ENCODE assay signal across 8 cellular contexts in the genomic region with DNA sequence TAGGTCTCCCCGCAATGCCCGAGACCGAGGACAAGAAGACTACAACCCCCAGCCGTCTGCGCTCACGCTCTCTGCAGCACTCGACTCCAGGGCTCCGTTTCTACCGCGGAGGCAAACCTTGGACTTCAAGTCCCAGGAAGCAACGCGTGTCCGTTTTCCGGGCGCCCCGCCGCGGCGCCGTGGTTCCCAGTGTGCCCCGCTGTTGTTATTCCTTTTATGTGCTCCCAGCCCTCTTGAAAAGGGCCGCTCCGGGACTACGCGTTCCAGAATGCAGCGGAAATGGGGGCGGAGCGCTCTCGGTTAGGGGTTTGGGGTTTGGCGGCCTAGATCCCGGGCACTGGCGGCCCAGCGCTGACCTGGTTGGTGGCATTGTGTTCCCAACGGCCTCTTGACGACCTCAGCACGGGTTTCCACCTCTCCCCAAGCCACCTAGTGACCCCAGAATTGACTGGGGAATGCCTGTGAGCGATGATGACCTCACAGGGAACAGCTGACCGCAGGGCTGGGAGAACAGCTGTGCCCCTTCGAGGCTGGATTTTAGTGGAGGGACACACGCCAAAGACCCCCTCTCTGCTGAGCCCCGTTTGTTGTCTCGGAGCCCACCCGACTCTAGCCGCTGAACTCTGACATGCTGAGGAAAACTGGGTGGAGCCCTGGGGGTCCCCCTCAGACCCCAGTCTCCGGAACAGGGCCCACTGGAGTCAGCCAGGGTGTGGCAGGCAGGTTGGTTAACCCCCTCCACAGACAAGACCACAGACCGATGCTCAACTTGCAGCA. TPM values are rescaled to one million over a fixed set of nuclear protein-coding genes. Genes with fewer than 3 reads are reported as not detected.
A peak's percentile ranks its signal among the peaks of the same experiment; 100 is the strongest.
DNase-seq lines count a peak whose midpoint lies in the region; ATAC-seq and TF ChIP-seq lines count a peak whose summit lies in the region.

No MANE protein-coding gene starts in this region.

- H3K27ac Mint-ChIP-seq in activated T-helper 2 cell treated with anti-CD3 and anti-CD28 coated beads, Interferon-gamma antibody, Interleukin-2, Interleukin-4, amounts not matched to agents 10 μg/mL and 5 μg/mL and 100 μg/mL, durations not matched to agents 14 hours and 24 hours and 36 hours, result peak overlapping the region; percentile 93
- H3K27ac Mint-ChIP-seq in naive thymus-derived CD8-positive, alpha-beta T cell, result peak overlapping the region; percentile 85 to 98 (median 96)
- H3K27ac Mint-ChIP-seq in stimulated activated naive B cell treated with anti-CD40 and anti-IgM and Interleukin-4, amounts not matched to agents 10 μg/mL and 1 μg/mL and 100 μg/mL, for 72 hours, result peak overlapping the region; percentile 95

- ATAC-seq in naive thymus-derived CD8-positive, alpha-beta T cell, result peak; percentile 91
- peak; percentile 93 to 94 for ATAC-seq in stimulated activated naive B cell treated with anti-CD40 and anti-IgM and Interleukin-4, amounts not matched to agents 10 μg/mL and 1 μg/mL and 100 μg/mL, for 72 hours (replicated peaks)

- TF ChIP-seq CTCF in LNCaP clone FGC (IDR thresholded peaks at IDR 0.05; ENCODE audit: control insufficient read depth, extremely low read depth, insufficient read depth) (no peak), fibroblast of mammary gland (conservative IDR thresholded peaks at IDR 0.05; ENCODE audit: control insufficient read depth, insufficient read depth, low read depth, low read length) (no peak)

- no peaks in the 10 kb centered on the region for H3K9me3 Mint-ChIP-seq in activated T-helper 2 cell treated with anti-CD3 and anti-CD28 coated beads, Interferon-gamma antibody, Interleukin-2, Interleukin-4, amounts not matched to agents 10 μg/mL and 5 μg/mL and 100 μg/mL, durations not matched to agents 14 hours and 24 hours and 36 hours
- no peaks in the 10 kb centered on the region for H3K9me3 Mint-ChIP-seq in naive thymus-derived CD8-positive, alpha-beta T cell
- H3K9me3 Mint-ChIP-seq in stimulated activated naive B cell treated with anti-CD40 and anti-IgM and Interleukin-4, amounts not matched to agents 10 μg/mL and 1 μg/mL and 100 μg/mL, for 72 hours, result no peaks in the 10 kb centered on the region

- intact Hi-C loops in activated T-helper 2 cell treated with anti-CD3 and anti-CD28 coated beads, Interferon-gamma antibody, Interleukin-2, Interleukin-4, amounts not matched to agents 10 μg/mL and 5 μg/mL and 100 μg/mL, durations not matched to agents 14 hours and 24 hours and 36 hours (cut with micrococcal nuclease), result loop anchor here (1.0 to 5.0 kb wide), 6 partner anchors 19 to 1221 kb away; partner anchors contain the start of genes ABCB8, CHPF2, FASTK and ZNF862

- H3K4me1 Mint-ChIP-seq in activated T-helper 2 cell treated with anti-CD3 and anti-CD28 coated beads, Interferon-gamma antibody, Interleukin-2, Interleukin-4, amounts not matched to agents 10 μg/mL and 5 μg/mL and 100 μg/mL, durations not matched to agents 14 hours and 24 hours and 36 hours (ENCODE audit: low read depth), result peaks cover 26% of the 10 kb centered on the region
- peaks cover 18 to 51% (median 44%) of the 10 kb centered on the region in 4 donors for H3K4me1 Mint-ChIP-seq in naive thymus-derived CD8-positive, alpha-beta T cell
- peaks cover 28 to 47% of the 10 kb centered on the region in 2 donors for H3K4me1 Mint-ChIP-seq in stimulated activated naive B cell treated with anti-CD40 and anti-IgM and Interleukin-4, amounts not matched to agents 10 μg/mL and 1 μg/mL and 100 μg/mL, for 72 hours

- DNase-seq in EL, result peak; percentile 99
- peak; percentile 99 for DNase-seq in H4 (ENCODE audit: low spot score)
- DNase-seq in LNCaP clone FGC (ENCODE audit: low read depth), result peak; percentile 100
- DNase-seq in RPMI8226, result peak; percentile 100
- DNase-seq in activated T-helper 2 cell treated with anti-CD3 and anti-CD28 coated beads, Interferon-gamma antibody, Interleukin-2, Interleukin-4, amounts not matched to agents 10 μg/mL and 5 μg/mL and 100 μg/mL, durations not matched to agents 14 hours and 24 hours and 36 hours (ENCODE audit: low spot score), result peak; percentile 97
- DNase-seq in fibroblast of mammary gland (ENCODE audit: low read depth), result peak; percentile 99
- peak; percentile 91 to 99 (median 98) for DNase-seq in naive thymus-derived CD8-positive, alpha-beta T cell
- peak; percentile 96 for DNase-seq in stimulated activated naive B cell treated with anti-CD40 and anti-IgM and Interleukin-4, amounts not matched to agents 10 μg/mL and 1 μg/mL and 100 μg/mL, for 72 hours

- H3K27me3 Mint-ChIP-seq in activated T-helper 2 cell treated with anti-CD3 and anti-CD28 coated beads, Interferon-gamma antibody, Interleukin-2, Interleukin-4, amounts not matched to agents 10 μg/mL and 5 μg/mL and 100 μg/mL, durations not matched to agents 14 hours and 24 hours and 36 hours (ENCODE audit: low read depth), result no peaks in the 10 kb centered on the region
- peaks cover 0 to 1% (median 0%) of the 10 kb centered on the region in 5 donors for H3K27me3 Mint-ChIP-seq in naive thymus-derived CD8-positive, alpha-beta T cell
- H3K27me3 Mint-ChIP-seq in stimulated activated naive B cell treated with anti-CD40 and anti-IgM and Interleukin-4, amounts not matched to agents 10 μg/mL and 1 μg/mL and 100 μg/mL, for 72 hours, result peaks cover 0 to 4% of the 10 kb centered on the region in 2 donors

- POLR2A ChIA-PET in naive thymus-derived CD8-positive, alpha-beta T cell (lab: Charles Lee), result interaction anchor here (0.6 to 5.2 kb wide), 8 partner anchors 21 to 689 kb away, joined by 3 to 42 read pairs (median 12); partner anchors contain the start of genes ABCB8, AGAP3, ATG9B and FASTK

- H3K36me3 Mint-ChIP-seq in activated T-helper 2 cell treated with anti-CD3 and anti-CD28 coated beads, Interferon-gamma antibody, Interleukin-2, Interleukin-4, amounts not matched to agents 10 μg/mL and 5 μg/mL and 100 μg/mL, durations not matched to agents 14 hours and 24 hours and 36 hours (ENCODE audit: low read depth), result peaks cover 11% of the 10 kb centered on the region
- H3K36me3 Mint-ChIP-seq in naive thymus-derived CD8-positive, alpha-beta T cell, result peaks cover 0 to under 1% (median 0%) of the 10 kb centered on the region in 3 donors
- H3K36me3 Mint-ChIP-seq in stimulated activated naive B cell treated with anti-CD40 and anti-IgM and Interleukin-4, amounts not matched to agents 10 μg/mL and 1 μg/mL and 100 μg/mL, for 72 hours, result peaks cover 11 to 23% of the 10 kb centered on the region in 2 donors

- peak overlapping the region; percentile 90 for H3K4me3 ChIP-seq in LNCaP clone FGC (ENCODE audit: low read depth, low read length)
- H3K4me3 ChIP-seq in fibroblast of mammary gland (ENCODE audit: control insufficient read depth, low read depth, low read length), result peak overlapping the region; percentile 78

- peak overlapping the region; percentile 94 for H3K4me3 Mint-ChIP-seq in activated T-helper 2 cell treated with anti-CD3 and anti-CD28 coated beads, Interferon-gamma antibody, Interleukin-2, Interleukin-4, amounts not matched to agents 10 μg/mL and 5 μg/mL and 100 μg/mL, durations not matched to agents 14 hours and 24 hours and 36 hours (ENCODE audit: low read depth)
- peak overlapping the region; percentile 88 to 97 (median 94) for H3K4me3 Mint-ChIP-seq in naive thymus-derived CD8-positive, alpha-beta T cell
- H3K4me3 Mint-ChIP-seq in stimulated activated naive B cell treated with anti-CD40 and anti-IgM and Interleukin-4, amounts not matched to agents 10 μg/mL and 1 μg/mL and 100 μg/mL, for 72 hours, result peak overlapping the region; percentile 95 to 99

RNA-seq across cellular contexts. Expression of gene CDK5, which starts 0.5 kb away (rescaled TPM):
- 43.8 and 46.0 TPM in 2 replicates for total RNA-seq in H4 (2014; rRNA removed; shearing (Covaris generic))
- total RNA-seq in activated T-helper 2 cell treated with anti-CD3 and anti-CD28 coated beads, Interferon-gamma antibody, Interleukin-2, Interleukin-4, amounts not matched to agents 10 μg/mL and 5 μg/mL and 100 μg/mL, durations not matched to agents 14 hours and 24 hours and 36 hours, result 24.1 and 25.7 TPM in 2 replicates
- total RNA-seq in naive thymus-derived CD8-positive, alpha-beta T cell, result 1 to 10 TPM; 4.1 to 6.0 TPM
- 10 to 100 TPM; 10.7 to 13.2 (median 11.7) TPM for polyA plus RNA-seq in naive thymus-derived CD8-positive, alpha-beta T cell

RNA-seq across cellular contexts. Expression of gene SLC4A2, which starts 1.2 kb away (rescaled TPM):
- 61.6 and 82.9 TPM in 2 replicates for total RNA-seq in H4 (2014; rRNA removed; shearing (Covaris generic))
- total RNA-seq in activated T-helper 2 cell treated with anti-CD3 and anti-CD28 coated beads, Interferon-gamma antibody, Interleukin-2, Interleukin-4, amounts not matched to agents 10 μg/mL and 5 μg/mL and 100 μg/mL, durations not matched to agents 14 hours and 24 hours and 36 hours, result 106 and 109 TPM in 2 replicates
- 10 to 100 TPM; 52.5 to 60.6 TPM for total RNA-seq in naive thymus-derived CD8-positive, alpha-beta T cell
- polyA plus RNA-seq in naive thymus-derived CD8-positive, alpha-beta T cell, result 10 to 100 TPM; 10.1 to 18.0 (median 14.8) TPM

RNA-seq across cellular contexts. Expression of gene ASIC3, which starts 9.8 kb away (rescaled TPM):
- total RNA-seq in H4 (2014; rRNA removed; shearing (Covaris generic)), result 0.10 TPM in 1 of 2 replicates, not detected in the other
- total RNA-seq in activated T-helper 2 cell treated with anti-CD3 and anti-CD28 coated beads, Interferon-gamma antibody, Interleukin-2, Interleukin-4, amounts not matched to agents 10 μg/mL and 5 μg/mL and 100 μg/mL, durations not matched to agents 14 hours and 24 hours and 36 hours, result 3.3 and 4.0 TPM in 2 replicates
- 10 to 100 TPM; 13.5 TPM for total RNA-seq in naive thymus-derived CD8-positive, alpha-beta T cell
- polyA plus RNA-seq in naive thymus-derived CD8-positive, alpha-beta T cell, result not detected

RNA-seq across cellular contexts. Expression of gene FASTK, which starts 22.4 kb away (rescaled TPM):
- 70.0 and 100 TPM in 2 replicates for total RNA-seq in H4 (2014; rRNA removed; shearing (Covaris generic))
- 83.2 and 85.2 TPM in 2 replicates for total RNA-seq in activated T-helper 2 cell treated with anti-CD3 and anti-CD28 coated beads, Interferon-gamma antibody, Interleukin-2, Interleukin-4, amounts not matched to agents 10 μg/mL and 5 μg/mL and 100 μg/mL, durations not matched to agents 14 hours and 24 hours and 36 hours
- total RNA-seq in naive thymus-derived CD8-positive, alpha-beta T cell, result 100 to 1,000 TPM; 145 TPM
- polyA plus RNA-seq in naive thymus-derived CD8-positive, alpha-beta T cell, result 10 to 100 TPM; 38.8 to 63.6 (median 44.2) TPM

RNA-seq across cellular contexts. Expression of gene TMUB1, which starts 25.1 kb away (rescaled TPM):
- 37.1 and 37.3 TPM in 2 replicates for total RNA-seq in H4 (2014; rRNA removed; shearing (Covaris generic))
- total RNA-seq in activated T-helper 2 cell treated with anti-CD3 and anti-CD28 coated beads, Interferon-gamma antibody, Interleukin-2, Interleukin-4, amounts not matched to agents 10 μg/mL and 5 μg/mL and 100 μg/mL, durations not matched to agents 14 hours and 24 hours and 36 hours, result 57.4 and 60.8 TPM in 2 replicates
- 10 to 100 TPM; 41.8 to 45.6 TPM for total RNA-seq in naive thymus-derived CD8-positive, alpha-beta T cell
- 10 to 100 TPM; 42.9 to 70.6 (median 49.1) TPM for polyA plus RNA-seq in naive thymus-derived CD8-positive, alpha-beta T cell

Comparison
In these comparisons a context has a peak if more than half of its experiments do, and no peak if none do; other contexts are left out.
1. Peak in every context shown above with its lines: DNase-seq, ATAC-seq and H3K4me3 ChIP-seq.